In genomic region chr12:107681836-107682820, GRCh38 we compare ENCODE assay signal across 1 cellular context.
TF ChIP-seq lines count a peak whose summit lies in the region.

No MANE protein-coding gene starts in this region.

TF ChIP-seq in HepG2, 621 proteins besides CTCF, POLR2A, EP300 and RAD21 (continued from another document and continues in another):
- TF ChIP-seq AKNA (CRISPR knock-in tag; IDR thresholded peaks at IDR 0.05; ENCODE audit: borderline replicate concordance) (no peak; the same call in 1 of the 2 replicates), TEAD2 (CRISPR knock-in tag; IDR thresholded peaks at IDR 0.05) (no peak), ZFP90 (CRISPR knock-in tag; IDR thresholded peaks at IDR 0.05; ENCODE audit: borderline replicate concordance) (0 out of 2 replicates have a peak, but pooled peaks have one; percentile 20), THAP11 (CRISPR knock-in tag; IDR thresholded peaks at IDR 0.05) (peak; percentile 67; the same call in 1 of the 2 replicates), FLYWCH1 (CRISPR knock-in tag; IDR thresholded peaks at IDR 0.05) (no peak), ZNF615 (CRISPR knock-in tag; IDR thresholded peaks at IDR 0.05; ENCODE audit: borderline replicate concordance) (no peak), NKX3-1 (CRISPR knock-in tag; IDR thresholded peaks at IDR 0.05) (peak; percentile 29; the same call in 1 of the 2 replicates), HDAC1 (CRISPR knock-in tag; IDR thresholded peaks at IDR 0.05) (peak; percentile 49), ETS1 (CRISPR knock-in tag; IDR thresholded peaks at IDR 0.05) (no peak), ZKSCAN5 (CRISPR knock-in tag; IDR thresholded peaks at IDR 0.05) (no peak), NR2F2 (IDR thresholded peaks at IDR 0.05; ENCODE audit: borderline replicate concordance, low read depth) (peak; percentile 39; the same call in 1 of the 2 replicates), SNAPC2 (CRISPR knock-in tag; IDR thresholded peaks at IDR 0.05) (no peak), CBX5 (CRISPR knock-in tag; IDR thresholded peaks at IDR 0.05; ENCODE audit: borderline replicate concordance) (no peak), ZNF550 (CRISPR knock-in tag; IDR thresholded peaks at IDR 0.05; ENCODE audit: borderline replicate concordance) (no peak), SIX1 (CRISPR knock-in tag; IDR thresholded peaks at IDR 0.05; ENCODE audit: borderline replicate concordance) (no peak), NPAS2 (CRISPR knock-in tag; IDR thresholded peaks at IDR 0.05; ENCODE audit: borderline replicate concordance) (no peak), ZNF773 (CRISPR knock-in tag; IDR thresholded peaks at IDR 0.05; ENCODE audit: borderline replicate concordance) (peak; percentile 60; the same call in 1 of the 2 replicates), MATR3 (CRISPR knock-in tag; IDR thresholded peaks at IDR 0.05) (no peak), ZBTB3 (CRISPR knock-in tag; IDR thresholded peaks at IDR 0.05; ENCODE audit: borderline replicate concordance, low read depth) (no peak), NFRKB (IDR thresholded peaks at IDR 0.05) (no peak), TARDBP (CRISPR knock-in tag; IDR thresholded peaks at IDR 0.05) (no peak), TBX3 (IDR thresholded peaks at IDR 0.05; ENCODE audit: borderline replicate concordance) (no peak), SIX4 (CRISPR knock-in tag; IDR thresholded peaks at IDR 0.05) (no peak), PCBP2 (optimal IDR thresholded peaks at IDR 0.05; ENCODE audit: low read depth, low read length, poor library complexity, severe bottlenecking) (no peak), ISL2 (CRISPR knock-in tag; IDR thresholded peaks at IDR 0.05) (peak; percentile 44; the same call in 1 of the 2 replicates), HDAC2 (CRISPR knock-in tag; IDR thresholded peaks at IDR 0.05) (peak; percentile 62; the same call in 1 of the 2 replicates), ZNF253 (CRISPR knock-in tag; IDR thresholded peaks at IDR 0.05; ENCODE audit: borderline replicate concordance) (no peak), ZNF772 (CRISPR knock-in tag; IDR thresholded peaks at IDR 0.05) (no peak), TCF7 (IDR thresholded peaks at IDR 0.05; ENCODE audit: low read depth) (no peak), ZSCAN31 (CRISPR knock-in tag; IDR thresholded peaks at IDR 0.05; ENCODE audit: low read depth) (no peak), GZF1 (CRISPR knock-in tag; IDR thresholded peaks at IDR 0.05) (no peak), ZSCAN21 (CRISPR knock-in tag; IDR thresholded peaks at IDR 0.05; ENCODE audit: borderline replicate concordance) (no peak), ESRRA (CRISPR knock-in tag; IDR thresholded peaks at IDR 0.05; ENCODE audit: low read depth) (0 out of 2 replicates have a peak, but pooled peaks have one; percentile 24), RBFOX2 (IDR thresholded peaks at IDR 0.05; ENCODE audit: low read depth, low read length) (peak; percentile 45; the same call in 1 of the 2 replicates), NFIB (CRISPR knock-in tag; IDR thresholded peaks at IDR 0.05; ENCODE audit: borderline replicate concordance) (no peak), HOXA5 (CRISPR knock-in tag; IDR thresholded peaks at IDR 0.05) (peak; percentile 71; the same call in 1 of the 2 replicates)
- TF ChIP-seq, protein P1, sequence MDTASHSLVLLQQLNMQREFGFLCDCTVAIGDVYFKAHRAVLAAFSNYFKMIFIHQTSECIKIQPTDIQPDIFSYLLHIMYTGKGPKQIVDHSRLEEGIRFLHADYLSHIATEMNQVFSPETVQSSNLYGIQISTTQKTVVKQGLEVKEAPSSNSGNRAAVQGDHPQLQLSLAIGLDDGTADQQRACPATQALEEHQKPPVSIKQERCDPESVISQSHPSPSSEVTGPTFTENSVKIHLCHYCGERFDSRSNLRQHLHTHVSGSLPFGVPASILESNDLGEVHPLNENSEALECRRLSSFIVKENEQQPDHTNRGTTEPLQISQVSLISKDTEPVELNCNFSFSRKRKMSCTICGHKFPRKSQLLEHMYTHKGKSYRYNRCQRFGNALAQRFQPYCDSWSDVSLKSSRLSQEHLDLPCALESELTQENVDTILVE (CRISPR knock-in tag; IDR thresholded peaks at IDR 0.05) = no peak
- TF ChIP-seq, protein P2, sequence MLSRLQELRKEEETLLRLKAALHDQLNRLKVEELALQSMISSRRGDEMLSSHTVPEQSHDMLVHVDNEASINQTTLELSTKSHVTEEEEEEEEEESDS (CRISPR knock-in tag; IDR thresholded peaks at IDR 0.05; ENCODE audit: borderline replicate concordance) = no peak
- TF ChIP-seq, protein P3, sequence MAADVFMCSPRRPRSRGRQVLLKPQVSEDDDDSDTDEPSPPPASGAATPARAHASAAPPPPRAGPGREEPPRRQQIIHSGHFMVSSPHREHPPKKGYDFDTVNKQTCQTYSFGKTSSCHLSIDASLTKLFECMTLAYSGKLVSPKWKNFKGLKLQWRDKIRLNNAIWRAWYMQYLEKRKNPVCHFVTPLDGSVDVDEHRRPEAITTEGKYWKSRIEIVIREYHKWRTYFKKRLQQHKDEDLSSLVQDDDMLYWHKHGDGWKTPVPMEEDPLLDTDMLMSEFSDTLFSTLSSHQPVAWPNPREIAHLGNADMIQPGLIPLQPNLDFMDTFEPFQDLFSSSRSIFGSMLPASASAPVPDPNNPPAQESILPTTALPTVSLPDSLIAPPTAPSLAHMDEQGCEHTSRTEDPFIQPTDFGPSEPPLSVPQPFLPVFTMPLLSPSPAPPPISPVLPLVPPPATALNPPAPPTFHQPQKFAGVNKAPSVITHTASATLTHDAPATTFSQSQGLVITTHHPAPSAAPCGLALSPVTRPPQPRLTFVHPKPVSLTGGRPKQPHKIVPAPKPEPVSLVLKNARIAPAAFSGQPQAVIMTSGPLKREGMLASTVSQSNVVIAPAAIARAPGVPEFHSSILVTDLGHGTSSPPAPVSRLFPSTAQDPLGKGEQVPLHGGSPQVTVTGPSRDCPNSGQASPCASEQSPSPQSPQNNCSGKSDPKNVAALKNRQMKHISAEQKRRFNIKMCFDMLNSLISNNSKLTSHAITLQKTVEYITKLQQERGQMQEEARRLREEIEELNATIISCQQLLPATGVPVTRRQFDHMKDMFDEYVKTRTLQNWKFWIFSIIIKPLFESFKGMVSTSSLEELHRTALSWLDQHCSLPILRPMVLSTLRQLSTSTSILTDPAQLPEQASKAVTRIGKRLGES (CRISPR knock-in tag; IDR thresholded peaks at IDR 0.05; ENCODE audit: borderline replicate concordance) = no peak
- TF ChIP-seq, protein P4, sequence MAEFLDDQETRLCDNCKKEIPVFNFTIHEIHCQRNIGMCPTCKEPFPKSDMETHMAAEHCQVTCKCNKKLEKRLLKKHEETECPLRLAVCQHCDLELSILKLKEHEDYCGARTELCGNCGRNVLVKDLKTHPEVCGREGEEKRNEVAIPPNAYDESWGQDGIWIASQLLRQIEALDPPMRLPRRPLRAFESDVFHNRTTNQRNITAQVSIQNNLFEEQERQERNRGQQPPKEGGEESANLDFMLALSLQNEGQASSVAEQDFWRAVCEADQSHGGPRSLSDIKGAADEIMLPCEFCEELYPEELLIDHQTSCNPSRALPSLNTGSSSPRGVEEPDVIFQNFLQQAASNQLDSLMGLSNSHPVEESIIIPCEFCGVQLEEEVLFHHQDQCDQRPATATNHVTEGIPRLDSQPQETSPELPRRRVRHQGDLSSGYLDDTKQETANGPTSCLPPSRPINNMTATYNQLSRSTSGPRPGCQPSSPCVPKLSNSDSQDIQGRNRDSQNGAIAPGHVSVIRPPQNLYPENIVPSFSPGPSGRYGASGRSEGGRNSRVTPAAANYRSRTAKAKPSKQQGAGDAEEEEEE (CRISPR knock-in tag; IDR thresholded peaks at IDR 0.05; ENCODE audit: borderline replicate concordance) = no peak
- TF ChIP-seq, protein P5, sequence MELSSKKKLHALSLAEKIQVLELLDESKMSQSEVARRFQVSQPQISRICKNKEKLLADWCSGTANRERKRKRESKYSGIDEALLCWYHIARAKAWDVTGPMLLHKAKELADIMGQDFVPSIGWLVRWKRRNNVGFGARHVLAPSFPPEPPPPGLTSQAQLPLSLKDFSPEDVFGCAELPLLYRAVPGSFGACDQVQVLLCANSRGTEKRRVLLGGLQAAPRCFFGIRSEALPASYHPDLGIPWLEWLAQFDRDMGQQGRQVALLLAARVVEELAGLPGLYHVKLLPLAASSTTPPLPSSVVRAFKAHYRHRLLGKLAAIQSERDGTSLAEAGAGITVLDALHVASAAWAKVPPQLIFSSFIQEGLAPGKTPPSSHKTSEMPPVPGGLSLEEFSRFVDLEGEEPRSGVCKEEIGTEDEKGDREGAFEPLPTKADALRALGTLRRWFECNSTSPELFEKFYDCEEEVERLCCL (CRISPR knock-in tag; IDR thresholded peaks at IDR 0.05; ENCODE audit: borderline replicate concordance) = no peak
- TF ChIP-seq, protein P6, sequence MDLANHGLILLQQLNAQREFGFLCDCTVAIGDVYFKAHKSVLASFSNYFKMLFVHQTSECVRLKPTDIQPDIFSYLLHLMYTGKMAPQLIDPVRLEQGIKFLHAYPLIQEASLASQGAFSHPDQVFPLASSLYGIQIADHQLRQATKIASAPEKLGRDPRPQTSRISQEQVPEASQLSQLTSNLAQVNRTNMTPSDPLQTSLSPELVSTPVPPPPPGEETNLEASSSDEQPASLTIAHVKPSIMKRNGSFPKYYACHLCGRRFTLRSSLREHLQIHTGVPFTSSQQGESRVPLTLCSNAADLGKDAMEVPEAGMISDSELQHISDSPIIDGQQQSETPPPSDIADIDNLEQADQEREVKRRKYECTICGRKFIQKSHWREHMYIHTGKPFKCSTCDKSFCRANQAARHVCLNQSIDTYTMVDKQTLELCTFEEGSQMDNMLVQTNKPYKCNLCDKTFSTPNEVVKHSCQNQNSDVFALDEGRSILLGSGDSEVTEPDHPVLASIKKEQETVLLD (CRISPR knock-in tag; IDR thresholded peaks at IDR 0.05; ENCODE audit: low read depth) = no peak
- TF ChIP-seq, protein P7, sequence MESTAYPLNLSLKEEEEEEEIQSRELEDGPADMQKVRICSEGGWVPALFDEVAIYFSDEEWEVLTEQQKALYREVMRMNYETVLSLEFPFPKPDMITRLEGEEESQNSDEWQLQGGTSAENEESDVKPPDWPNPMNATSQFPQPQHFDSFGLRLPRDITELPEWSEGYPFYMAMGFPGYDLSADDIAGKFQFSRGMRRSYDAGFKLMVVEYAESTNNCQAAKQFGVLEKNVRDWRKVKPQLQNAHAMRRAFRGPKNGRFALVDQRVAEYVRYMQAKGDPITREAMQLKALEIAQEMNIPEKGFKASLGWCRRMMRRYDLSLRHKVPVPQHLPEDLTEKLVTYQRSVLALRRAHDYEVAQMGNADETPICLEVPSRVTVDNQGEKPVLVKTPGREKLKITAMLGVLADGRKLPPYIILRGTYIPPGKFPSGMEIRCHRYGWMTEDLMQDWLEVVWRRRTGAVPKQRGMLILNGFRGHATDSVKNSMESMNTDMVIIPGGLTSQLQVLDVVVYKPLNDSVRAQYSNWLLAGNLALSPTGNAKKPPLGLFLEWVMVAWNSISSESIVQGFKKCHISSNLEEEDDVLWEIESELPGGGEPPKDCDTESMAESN (CRISPR knock-in tag; conservative IDR thresholded peaks at IDR 0.05) = no peak
